1 cellular context compared by ENCODE assay signal in the genomic region with DNA sequence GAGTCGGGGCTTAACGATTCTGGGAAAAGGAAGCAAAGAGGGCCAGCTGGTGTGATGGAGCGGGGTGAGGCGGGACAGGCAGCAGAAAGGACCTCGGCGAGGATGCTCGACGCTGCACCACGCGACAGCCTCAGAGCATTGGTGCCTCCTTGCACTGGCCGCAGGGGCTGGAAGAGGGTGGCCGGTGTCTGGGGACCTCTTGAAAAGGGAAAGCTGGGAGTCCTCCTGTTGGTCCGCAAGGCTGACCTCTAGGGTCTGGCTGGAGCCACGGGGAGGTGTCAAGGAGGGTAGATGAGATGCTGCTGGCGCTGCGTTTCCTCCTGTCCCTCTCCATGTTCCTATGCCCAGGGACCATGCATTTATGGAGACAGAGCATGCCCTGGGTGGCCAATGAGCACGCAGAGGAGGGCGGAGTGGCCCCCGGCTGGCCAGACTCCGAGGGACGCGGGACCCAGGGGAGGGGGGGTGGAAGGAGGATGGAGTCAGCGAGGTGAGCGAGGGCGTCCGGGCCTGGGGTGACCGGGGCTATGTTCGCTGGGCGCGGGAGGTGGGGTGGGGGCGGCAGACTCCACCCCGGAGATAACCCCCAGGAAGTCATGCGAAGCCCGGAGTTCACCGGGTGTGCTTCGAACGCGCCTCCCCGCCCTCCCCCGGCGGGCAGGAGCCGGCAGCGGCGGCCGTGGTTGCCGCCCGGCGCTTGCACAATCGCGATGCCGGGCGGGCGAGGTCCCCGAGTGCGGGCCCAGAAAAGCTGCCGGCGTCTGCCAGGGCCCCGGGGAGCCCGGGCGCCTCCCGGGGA.
TF ChIP-seq lines count a peak whose summit lies in the region.

A gene (minus strand): TSS at position 334 of the 799 bp plus-strand sequence. CDS start 407 bp downstream, outside the sequence.

TF ChIP-seq in A549, 52 proteins besides CTCF, POLR2A, EP300 and RAD21 (continued from another document):
- TF ChIP-seq JUN (IDR thresholded peaks at IDR 0.05) (peak; percentile 98 to 100), EHF (CRISPR knock-in tag; IDR thresholded peaks at IDR 0.05) (peak; percentile 70; the same call in 1 of the 2 replicates), PHF8 (IDR thresholded peaks at IDR 0.05; ENCODE audit: borderline replicate concordance, low read depth) (peak; percentile 10; the same call in 1 of the 2 replicates), ZSCAN20 (CRISPR knock-in tag; IDR thresholded peaks at IDR 0.05) (no peak), HOXB5 (CRISPR knock-in tag; IDR thresholded peaks at IDR 0.05) (no peak), ESRRA (IDR thresholded peaks at IDR 0.05; ENCODE audit: borderline replicate concordance, low read length) (no peak), FOSL2 (IDR thresholded peaks at IDR 0.05) (0 out of 2 replicates have a peak, but pooled peaks have one; percentile 18), FOSL2 (CRISPR knock-in tag; IDR thresholded peaks at IDR 0.05) (peak; percentile 5; the same call in 1 of the 2 replicates), RFX5 (IDR thresholded peaks at IDR 0.05) (peak; percentile 41; the same call in 1 of the 2 replicates), FOXS1 (CRISPR knock-in tag; IDR thresholded peaks at IDR 0.05) (0 out of 2 replicates have a peak, but pooled peaks have one; percentile 33), HOXA7 (CRISPR knock-in tag; IDR thresholded peaks at IDR 0.05) (peak; percentile 95), TP53 (CRISPR knock-in tag; IDR thresholded peaks at IDR 0.05) (0 out of 2 replicates have a peak, but pooled peaks have one; percentile 70), SREBF2 (IDR thresholded peaks at IDR 0.05) (no peak), MAFK (IDR thresholded peaks at IDR 0.05; ENCODE audit: partially characterized antibody) (peak; percentile 5)
- TF ChIP-seq, protein P1, sequence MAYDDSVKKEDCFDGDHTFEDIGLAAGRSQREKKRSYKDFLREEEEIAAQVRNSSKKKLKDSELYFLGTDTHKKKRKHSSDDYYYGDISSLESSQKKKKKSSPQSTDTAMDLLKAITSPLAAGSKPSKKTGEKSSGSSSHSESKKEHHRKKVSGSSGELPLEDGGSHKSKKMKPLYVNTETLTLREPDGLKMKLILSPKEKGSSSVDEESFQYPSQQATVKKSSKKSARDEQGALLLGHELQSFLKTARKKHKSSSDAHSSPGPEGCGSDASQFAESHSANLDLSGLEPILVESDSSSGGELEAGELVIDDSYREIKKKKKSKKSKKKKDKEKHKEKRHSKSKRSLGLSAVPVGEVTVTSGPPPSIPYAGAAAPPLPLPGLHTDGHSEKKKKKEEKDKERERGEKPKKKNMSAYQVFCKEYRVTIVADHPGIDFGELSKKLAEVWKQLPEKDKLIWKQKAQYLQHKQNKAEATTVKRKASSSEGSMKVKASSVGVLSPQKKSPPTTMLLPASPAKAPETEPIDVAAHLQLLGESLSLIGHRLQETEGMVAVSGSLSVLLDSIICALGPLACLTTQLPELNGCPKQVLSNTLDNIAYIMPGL (CRISPR knock-in tag; IDR thresholded peaks at IDR 0.05; ENCODE audit: borderline replicate concordance): no peak
- TF ChIP-seq, protein P2, sequence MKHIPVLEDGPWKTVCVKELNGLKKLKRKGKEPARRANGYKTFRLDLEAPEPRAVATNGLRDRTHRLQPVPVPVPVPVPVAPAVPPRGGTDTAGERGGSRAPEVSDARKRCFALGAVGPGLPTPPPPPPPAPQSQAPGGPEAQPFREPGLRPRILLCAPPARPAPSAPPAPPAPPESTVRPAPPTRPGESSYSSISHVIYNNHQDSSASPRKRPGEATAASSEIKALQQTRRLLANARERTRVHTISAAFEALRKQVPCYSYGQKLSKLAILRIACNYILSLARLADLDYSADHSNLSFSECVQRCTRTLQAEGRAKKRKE (CRISPR knock-in tag; IDR thresholded peaks at IDR 0.05; ENCODE audit: low read depth): peak; percentile 79; the same call in 1 of the 2 replicates
- TF ChIP-seq, protein P3, sequence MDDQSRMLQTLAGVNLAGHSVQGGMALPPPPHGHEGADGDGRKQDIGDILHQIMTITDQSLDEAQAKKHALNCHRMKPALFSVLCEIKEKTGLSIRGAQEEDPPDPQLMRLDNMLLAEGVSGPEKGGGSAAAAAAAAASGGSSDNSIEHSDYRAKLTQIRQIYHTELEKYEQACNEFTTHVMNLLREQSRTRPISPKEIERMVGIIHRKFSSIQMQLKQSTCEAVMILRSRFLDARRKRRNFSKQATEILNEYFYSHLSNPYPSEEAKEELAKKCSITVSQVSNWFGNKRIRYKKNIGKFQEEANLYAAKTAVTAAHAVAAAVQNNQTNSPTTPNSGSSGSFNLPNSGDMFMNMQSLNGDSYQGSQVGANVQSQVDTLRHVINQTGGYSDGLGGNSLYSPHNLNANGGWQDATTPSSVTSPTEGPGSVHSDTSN (IDR thresholded peaks at IDR 0.05): peak; percentile 68
- TF ChIP-seq, protein P4, sequence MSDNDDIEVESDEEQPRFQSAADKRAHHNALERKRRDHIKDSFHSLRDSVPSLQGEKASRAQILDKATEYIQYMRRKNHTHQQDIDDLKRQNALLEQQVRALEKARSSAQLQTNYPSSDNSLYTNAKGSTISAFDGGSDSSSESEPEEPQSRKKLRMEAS (IDR thresholded peaks at IDR 0.05): peak; percentile 83
- TF ChIP-seq, protein P5, sequence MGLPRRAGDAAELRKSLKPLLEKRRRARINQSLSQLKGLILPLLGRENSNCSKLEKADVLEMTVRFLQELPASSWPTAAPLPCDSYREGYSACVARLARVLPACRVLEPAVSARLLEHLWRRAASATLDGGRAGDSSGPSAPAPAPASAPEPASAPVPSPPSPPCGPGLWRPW (IDR thresholded peaks at IDR 0.05): peak; percentile 71
